Comparison of ENCODE assay signal across 25 cellular contexts in the genomic region with DNA sequence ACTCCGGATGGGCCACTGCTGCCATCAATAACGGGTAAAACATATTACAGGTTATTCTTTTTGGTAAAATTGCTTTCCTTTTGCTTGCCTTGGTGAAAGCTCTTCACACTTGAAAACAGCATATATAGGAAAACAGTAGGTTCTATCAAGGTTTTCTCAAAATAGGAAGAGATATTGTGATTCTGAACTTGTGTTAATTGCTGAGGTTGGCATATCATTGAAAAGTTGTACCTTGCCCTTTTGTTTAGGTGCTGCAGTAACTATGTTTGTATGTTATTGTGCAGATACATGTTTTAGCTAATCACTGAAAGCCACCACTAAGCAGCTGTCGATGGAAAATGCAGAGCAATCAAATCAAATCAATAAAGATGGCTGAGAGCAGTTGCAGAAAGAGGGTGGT.
"Had no signal": no experiment of that assay in that cellular context is flagged by ENCODE, and none has a peak within 500 bp of the region (broad histone marks: within the 10 kb centered on the region; RNA-seq: fewer than 3 reads in every experiment).

No MANE protein-coding gene starts in this region.

- H3K4me1 ChIP-seq: colonic mucosa, esophagus squamous epithelium, gastrocnemius medialis, left lung, lower lobe of right lung had no signal

- H3K27ac ChIP-seq: colonic mucosa, epithelial cell of prostate, esophagus squamous epithelium, gastrocnemius medialis, heart right ventricle, left lung, lower lobe of right lung had no signal

- H3K4me3 ChIP-seq: colonic mucosa, esophagus squamous epithelium, gastrocnemius medialis, heart right ventricle, left lung, lower lobe of right lung, mucosa of descending colon had no signal

- H3K36me3 ChIP-seq: colonic mucosa, esophagus squamous epithelium, gastrocnemius medialis, heart right ventricle, left lung, lower lobe of right lung had no signal

- H3K27me3 ChIP-seq: colonic mucosa, esophagus squamous epithelium, gastrocnemius medialis, heart right ventricle, left lung had no signal

- H3K9me3 ChIP-seq: colonic mucosa, gastrocnemius medialis, heart right ventricle, lower lobe of right lung, mucosa of descending colon had no signal

- DNase-seq: colonic mucosa; cortex of kidney; effector CD8-positive, alpha-beta T cell; effector memory CD8-positive, alpha-beta T cell; endodermal cell; erythroblast; esophagus squamous epithelium; foreskin fibroblast; foreskin melanocyte; gastrocnemius medialis; glutamatergic neuron; head of caudate nucleus; heart right ventricle; hippocampal formation; left cardiac atrium; left ventricle myocardium superior; lower lobe of right lung; mesenchymal stem cell; mucosa of descending colon had no signal

- ATAC-seq: effector memory CD8-positive, alpha-beta T cell; esophagus mucosa; gastrocnemius medialis; left cardiac atrium; left lung; left ventricle myocardium superior; lower lobe of right lung; mucosa of descending colon had no signal

- FAIRE-seq: endometrium, islet of Langerhans, keratinocyte had no signal
